Comparison of ENCODE assay signal across 20 cellular contexts in the genomic region with DNA sequence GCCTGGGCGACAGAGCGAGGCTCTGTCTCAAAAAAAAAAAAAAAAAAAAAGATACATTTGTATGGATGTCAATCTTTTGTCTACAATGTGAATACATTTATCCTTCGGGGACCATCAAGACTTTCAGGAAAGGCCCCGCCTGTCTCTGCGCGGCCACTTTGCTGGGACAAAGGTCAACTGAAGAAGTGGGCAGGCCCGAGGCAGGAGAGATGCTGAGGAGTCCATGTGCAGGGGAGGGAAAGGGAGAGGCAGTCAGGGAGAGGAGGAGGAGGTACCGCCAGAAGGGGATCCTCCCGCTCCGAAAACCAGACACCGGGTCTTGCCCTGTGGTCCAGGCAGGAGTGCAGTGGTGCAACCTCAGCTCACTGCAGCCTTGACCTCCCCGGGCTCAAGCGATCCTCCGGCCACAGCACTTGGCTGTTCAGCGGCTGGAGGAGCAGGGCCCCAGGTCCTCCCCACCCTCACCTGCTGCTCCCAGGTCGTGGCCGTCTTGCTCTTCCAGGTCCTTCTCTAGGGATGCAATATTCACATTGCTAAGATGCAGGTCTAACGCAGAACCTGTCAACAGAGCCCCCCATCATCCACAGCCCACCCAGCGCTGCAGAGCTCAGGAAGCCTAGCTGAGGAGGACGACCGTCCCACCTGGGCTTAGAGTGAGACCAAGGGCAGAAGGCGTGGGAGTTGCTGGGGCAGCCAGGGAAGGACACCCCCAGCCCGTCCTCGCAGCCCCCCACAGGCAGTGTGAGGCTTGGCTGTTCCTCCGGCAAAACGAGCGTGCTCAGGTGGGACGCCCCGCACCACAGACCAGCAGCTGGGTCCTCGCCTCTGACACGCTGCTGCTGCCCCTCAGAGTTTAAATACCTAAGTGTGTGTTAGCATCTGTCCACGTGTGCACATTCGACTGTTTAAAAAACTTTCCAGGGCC. TPM values are rescaled to one million over a fixed set of nuclear protein-coding genes. Genes with fewer than 3 reads are reported as not detected.
"Had no signal": no experiment of that assay in that cellular context is flagged by ENCODE, and none has a peak within 500 bp of the region (broad histone marks: within the 10 kb centered on the region; RNA-seq: fewer than 3 reads in every experiment).

No MANE protein-coding gene starts in this region.

- H3K9me3 Mint-ChIP-seq: endodermal cell; immature natural killer cell; naive thymus-derived CD4-positive, alpha-beta T cell; nephron progenitor cell; stimulated activated naive B cell treated with anti-CD40 and anti-IgM and Interleukin-4, amounts not matched to agents 10 μg/mL and 1 μg/mL and 100 μg/mL, for 72 hours; stimulated activated naive CD8-positive, alpha-beta T cell treated with anti-CD3 and anti-CD28 coated beads, Interleukin-15, amount 100 ng/mL, for 72 hours had no signal

- H3K27ac ChIP-seq: colonic mucosa, foreskin keratinocyte, neutrophil, psoas muscle, spleen, thoracic aorta, transverse colon had no signal

- H3K27ac Mint-ChIP-seq: endodermal cell, immature natural killer cell, nephron progenitor cell had no signal

- ATAC-seq: sciatic nerve had no signal

- H3K4me1 Mint-ChIP-seq: endodermal cell; naive thymus-derived CD4-positive, alpha-beta T cell; nephron progenitor cell had no signal

- H3K4me3 Mint-ChIP-seq: endodermal cell; immature natural killer cell; naive thymus-derived CD4-positive, alpha-beta T cell; nephron progenitor cell; stimulated activated naive B cell treated with anti-CD40 and anti-IgM and Interleukin-4, amounts not matched to agents 10 μg/mL and 1 μg/mL and 100 μg/mL, for 72 hours; stimulated activated naive CD8-positive, alpha-beta T cell treated with anti-CD3 and anti-CD28 coated beads, Interleukin-15, amount 100 ng/mL, for 72 hours had no signal

- H3K27me3 ChIP-seq: colonic mucosa, foreskin keratinocyte, neutrophil, spleen, transverse colon had no signal

- FAIRE-seq: endothelial cell of umbilical vein, keratinocyte had no signal

- H3K4me3 ChIP-seq: colonic mucosa, psoas muscle, spleen, thoracic aorta, transverse colon had no signal

- H3K4me1 ChIP-seq: colonic mucosa, foreskin keratinocyte, psoas muscle, spleen, transverse colon had no signal

- H3K27me3 Mint-ChIP-seq: naive thymus-derived CD4-positive, alpha-beta T cell; stimulated activated naive B cell treated with anti-CD40 and anti-IgM and Interleukin-4, amounts not matched to agents 10 μg/mL and 1 μg/mL and 100 μg/mL, for 72 hours; stimulated activated naive CD8-positive, alpha-beta T cell treated with anti-CD3 and anti-CD28 coated beads, Interleukin-15, amount 100 ng/mL, for 72 hours had no signal

- H3K9me3 ChIP-seq: colonic mucosa, neutrophil, psoas muscle, spleen, thoracic aorta, transverse colon had no signal

- DNase-seq: cerebellar nuclear complex; colonic mucosa; foreskin keratinocyte; left cardiac atrium; left ventricle myocardium superior; retina; stimulated activated naive B cell treated with anti-CD40 and anti-IgM and Interleukin-4, amounts not matched to agents 10 μg/mL and 1 μg/mL and 100 μg/mL, for 72 hours; stimulated activated naive CD8-positive, alpha-beta T cell treated with anti-CD3 and anti-CD28 coated beads, Interleukin-15, amount 100 ng/mL, for 72 hours; transverse colon had no signal

- H3K36me3 ChIP-seq: colonic mucosa had no signal

- H3K36me3 Mint-ChIP-seq: immature natural killer cell had no signal

RNA-seq across cellular contexts. Expression of a gene that starts 37.9 kb away (rescaled TPM):
- polyA plus RNA-seq: keratinocyte had no signal
